1 cellular context compared by ENCODE assay signal in the genomic region with DNA sequence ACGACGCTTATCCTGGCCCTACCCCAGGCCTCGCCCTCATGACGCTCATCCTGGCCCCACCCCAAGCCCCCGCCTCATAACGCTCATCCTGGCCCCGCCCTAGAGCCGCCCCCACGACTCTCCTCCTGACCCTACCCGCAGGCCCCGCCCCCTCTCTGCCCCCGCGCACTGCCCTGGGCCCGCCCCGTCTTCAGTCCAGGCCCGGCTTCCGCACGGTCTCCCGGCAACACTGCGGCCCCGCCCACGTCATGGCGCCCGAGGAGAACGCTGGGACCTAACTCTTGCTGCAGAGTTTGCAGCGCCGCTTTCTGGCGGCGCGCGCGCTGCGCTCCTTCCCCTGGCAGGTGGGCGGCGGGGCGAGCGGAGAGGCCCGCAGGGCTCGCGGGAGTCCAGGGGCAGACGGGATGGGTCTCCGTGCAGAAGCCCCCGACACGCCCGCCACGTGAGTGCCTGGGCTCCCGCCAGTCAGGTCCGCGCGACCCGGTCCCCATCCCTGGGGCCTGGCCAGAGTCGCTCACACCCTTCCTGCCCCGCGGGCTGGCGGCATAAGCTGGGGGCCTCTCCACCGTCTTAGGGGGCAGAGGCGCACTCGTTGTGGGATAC.
TF ChIP-seq lines count a peak whose summit lies in the region.

No MANE protein-coding gene starts in this region.

TF ChIP-seq in HepG2, 621 proteins besides CTCF, POLR2A, EP300 and RAD21 (continued from another document and continues in another):
- TF ChIP-seq PATZ1 (CRISPR knock-in tag; IDR thresholded peaks at IDR 0.05) (no peak), ONECUT2 (CRISPR knock-in tag; IDR thresholded peaks at IDR 0.05) (no peak), ZC3H4 (CRISPR knock-in tag; IDR thresholded peaks at IDR 0.05; ENCODE audit: borderline replicate concordance) (no peak), GTF3A (CRISPR knock-in tag; conservative IDR thresholded peaks at IDR 0.05) (no peak), ZNF678 (CRISPR knock-in tag; IDR thresholded peaks at IDR 0.05) (no peak), ZNF788 (CRISPR knock-in tag; IDR thresholded peaks at IDR 0.05; ENCODE audit: borderline replicate concordance) (no peak), POLR2G (IDR thresholded peaks at IDR 0.05; ENCODE audit: low read depth, low read length) (peak; percentile 38; the same call in 1 of the 2 replicates), ZNF224 (CRISPR knock-in tag; IDR thresholded peaks at IDR 0.05) (no peak), YY1 (IDR thresholded peaks at IDR 0.05; ENCODE audit: insufficient read depth, insufficient replicate concordance, low read depth, low read length) (peak; percentile 85), NFE2 (CRISPR knock-in tag; IDR thresholded peaks at IDR 0.05) (no peak), ZNF563 (CRISPR knock-in tag; IDR thresholded peaks at IDR 0.05) (no peak), HNRNPL (IDR thresholded peaks at IDR 0.05; ENCODE audit: low read depth, low read length) (no peak), GFI1 (CRISPR knock-in tag; IDR thresholded peaks at IDR 0.05; ENCODE audit: borderline replicate concordance) (no peak), RBAK (CRISPR knock-in tag; IDR thresholded peaks at IDR 0.05) (no peak), MYC (CRISPR knock-in tag; IDR thresholded peaks at IDR 0.05; ENCODE audit: borderline replicate concordance) (peak; percentile 9; the same call in 1 of the 2 replicates), HOMEZ (CRISPR knock-in tag; IDR thresholded peaks at IDR 0.05; ENCODE audit: low read depth) (no peak), HDAC6 (IDR thresholded peaks at IDR 0.05; ENCODE audit: low read depth, low read length) (no peak), ZMYM3 (CRISPR knock-in tag; IDR thresholded peaks at IDR 0.05) (no peak), TOPORS (CRISPR knock-in tag; IDR thresholded peaks at IDR 0.05) (no peak), ZNF850 (CRISPR knock-in tag; conservative IDR thresholded peaks at IDR 0.05) (no peak), MXI1 (IDR thresholded peaks at IDR 0.05; ENCODE audit: borderline replicate concordance, low read depth, low read length) (peak; percentile 80; the same call in 1 of the 3 replicates), TBX2 (CRISPR knock-in tag; IDR thresholded peaks at IDR 0.05; ENCODE audit: borderline replicate concordance) (no peak), ZNF18 (CRISPR knock-in tag; IDR thresholded peaks at IDR 0.05; ENCODE audit: insufficient replicate concordance) (no peak), TARDBP (CRISPR knock-in tag; IDR thresholded peaks at IDR 0.05) (no peak), RFXAP (CRISPR knock-in tag; IDR thresholded peaks at IDR 0.05; ENCODE audit: borderline replicate concordance) (no peak), NFYB (CRISPR knock-in tag; IDR thresholded peaks at IDR 0.05) (no peak), NBN (conservative IDR thresholded peaks at IDR 0.05) (no peak), PBX2 (CRISPR knock-in tag; IDR thresholded peaks at IDR 0.05) (no peak), ZNF570 (CRISPR knock-in tag; IDR thresholded peaks at IDR 0.05; ENCODE audit: borderline replicate concordance) (no peak), GPN1 (CRISPR knock-in tag; IDR thresholded peaks at IDR 0.05; ENCODE audit: borderline replicate concordance) (no peak), ASH2L (IDR thresholded peaks at IDR 0.05; ENCODE audit: insufficient read length, low read depth, low read length) (no peak), ZNF549 (CRISPR knock-in tag; IDR thresholded peaks at IDR 0.05) (no peak), PITX1 (CRISPR knock-in tag; IDR thresholded peaks at IDR 0.05) (no peak)
- TF ChIP-seq, protein P1, sequence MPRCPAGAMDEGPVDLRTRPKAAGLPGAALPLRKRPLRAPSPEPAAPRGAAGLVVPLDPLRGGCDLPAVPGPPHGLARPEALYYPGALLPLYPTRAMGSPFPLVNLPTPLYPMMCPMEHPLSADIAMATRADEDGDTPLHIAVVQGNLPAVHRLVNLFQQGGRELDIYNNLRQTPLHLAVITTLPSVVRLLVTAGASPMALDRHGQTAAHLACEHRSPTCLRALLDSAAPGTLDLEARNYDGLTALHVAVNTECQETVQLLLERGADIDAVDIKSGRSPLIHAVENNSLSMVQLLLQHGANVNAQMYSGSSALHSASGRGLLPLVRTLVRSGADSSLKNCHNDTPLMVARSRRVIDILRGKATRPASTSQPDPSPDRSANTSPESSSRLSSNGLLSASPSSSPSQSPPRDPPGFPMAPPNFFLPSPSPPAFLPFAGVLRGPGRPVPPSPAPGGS (CRISPR knock-in tag; IDR thresholded peaks at IDR 0.05): no peak
- TF ChIP-seq, protein P2, sequence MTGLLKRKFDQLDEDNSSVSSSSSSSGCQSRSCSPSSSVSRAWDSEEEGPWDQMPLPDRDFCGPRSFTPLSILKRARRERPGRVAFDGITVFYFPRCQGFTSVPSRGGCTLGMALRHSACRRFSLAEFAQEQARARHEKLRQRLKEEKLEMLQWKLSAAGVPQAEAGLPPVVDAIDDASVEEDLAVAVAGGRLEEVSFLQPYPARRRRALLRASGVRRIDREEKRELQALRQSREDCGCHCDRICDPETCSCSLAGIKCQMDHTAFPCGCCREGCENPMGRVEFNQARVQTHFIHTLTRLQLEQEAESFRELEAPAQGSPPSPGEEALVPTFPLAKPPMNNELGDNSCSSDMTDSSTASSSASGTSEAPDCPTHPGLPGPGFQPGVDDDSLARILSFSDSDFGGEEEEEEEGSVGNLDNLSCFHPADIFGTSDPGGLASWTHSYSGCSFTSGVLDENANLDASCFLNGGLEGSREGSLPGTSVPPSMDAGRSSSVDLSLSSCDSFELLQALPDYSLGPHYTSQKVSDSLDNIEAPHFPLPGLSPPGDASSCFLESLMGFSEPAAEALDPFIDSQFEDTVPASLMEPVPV (CRISPR knock-in tag; IDR thresholded peaks at IDR 0.05): no peak
- TF ChIP-seq, protein P3, sequence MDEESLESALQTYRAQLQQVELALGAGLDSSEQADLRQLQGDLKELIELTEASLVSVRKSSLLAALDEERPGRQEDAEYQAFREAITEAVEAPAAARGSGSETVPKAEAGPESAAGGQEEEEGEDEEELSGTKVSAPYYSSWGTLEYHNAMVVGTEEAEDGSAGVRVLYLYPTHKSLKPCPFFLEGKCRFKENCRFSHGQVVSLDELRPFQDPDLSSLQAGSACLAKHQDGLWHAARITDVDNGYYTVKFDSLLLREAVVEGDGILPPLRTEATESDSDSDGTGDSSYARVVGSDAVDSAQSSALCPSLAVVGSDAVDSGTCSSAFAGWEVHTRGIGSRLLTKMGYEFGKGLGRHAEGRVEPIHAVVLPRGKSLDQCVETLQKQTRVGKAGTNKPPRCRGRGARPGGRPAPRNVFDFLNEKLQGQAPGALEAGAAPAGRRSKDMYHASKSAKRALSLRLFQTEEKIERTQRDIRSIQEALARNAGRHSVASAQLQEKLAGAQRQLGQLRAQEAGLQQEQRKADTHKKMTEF (CRISPR knock-in tag; IDR thresholded peaks at IDR 0.05): 0 out of 2 replicates have a peak, but pooled peaks have one; percentile 14
- TF ChIP-seq, protein P4, sequence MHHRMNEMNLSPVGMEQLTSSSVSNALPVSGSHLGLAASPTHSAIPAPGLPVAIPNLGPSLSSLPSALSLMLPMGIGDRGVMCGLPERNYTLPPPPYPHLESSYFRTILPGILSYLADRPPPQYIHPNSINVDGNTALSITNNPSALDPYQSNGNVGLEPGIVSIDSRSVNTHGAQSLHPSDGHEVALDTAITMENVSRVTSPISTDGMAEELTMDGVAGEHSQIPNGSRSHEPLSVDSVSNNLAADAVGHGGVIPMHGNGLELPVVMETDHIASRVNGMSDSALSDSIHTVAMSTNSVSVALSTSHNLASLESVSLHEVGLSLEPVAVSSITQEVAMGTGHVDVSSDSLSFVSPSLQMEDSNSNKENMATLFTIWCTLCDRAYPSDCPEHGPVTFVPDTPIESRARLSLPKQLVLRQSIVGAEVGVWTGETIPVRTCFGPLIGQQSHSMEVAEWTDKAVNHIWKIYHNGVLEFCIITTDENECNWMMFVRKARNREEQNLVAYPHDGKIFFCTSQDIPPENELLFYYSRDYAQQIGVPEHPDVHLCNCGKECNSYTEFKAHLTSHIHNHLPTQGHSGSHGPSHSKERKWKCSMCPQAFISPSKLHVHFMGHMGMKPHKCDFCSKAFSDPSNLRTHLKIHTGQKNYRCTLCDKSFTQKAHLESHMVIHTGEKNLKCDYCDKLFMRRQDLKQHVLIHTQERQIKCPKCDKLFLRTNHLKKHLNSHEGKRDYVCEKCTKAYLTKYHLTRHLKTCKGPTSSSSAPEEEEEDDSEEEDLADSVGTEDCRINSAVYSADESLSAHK (CRISPR knock-in tag; IDR thresholded peaks at IDR 0.05; ENCODE audit: borderline replicate concordance): no peak
- TF ChIP-seq, protein P5, sequence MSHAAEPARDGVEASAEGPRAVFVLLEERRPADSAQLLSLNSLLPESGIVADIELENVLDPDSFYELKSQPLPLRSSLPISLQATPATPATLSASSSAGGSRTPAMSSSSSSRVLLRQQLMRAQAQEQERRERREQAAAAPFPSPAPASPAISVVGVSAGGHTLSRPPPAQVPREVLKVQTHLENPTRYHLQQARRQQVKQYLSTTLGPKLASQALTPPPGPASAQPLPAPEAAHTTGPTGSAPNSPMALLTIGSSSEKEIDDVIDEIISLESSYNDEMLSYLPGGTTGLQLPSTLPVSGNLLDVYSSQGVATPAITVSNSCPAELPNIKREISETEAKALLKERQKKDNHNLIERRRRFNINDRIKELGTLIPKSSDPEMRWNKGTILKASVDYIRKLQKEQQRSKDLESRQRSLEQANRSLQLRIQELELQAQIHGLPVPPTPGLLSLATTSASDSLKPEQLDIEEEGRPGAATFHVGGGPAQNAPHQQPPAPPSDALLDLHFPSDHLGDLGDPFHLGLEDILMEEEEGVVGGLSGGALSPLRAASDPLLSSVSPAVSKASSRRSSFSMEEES (CRISPR knock-in tag; IDR thresholded peaks at IDR 0.05): no peak
- TF ChIP-seq, protein P6, sequence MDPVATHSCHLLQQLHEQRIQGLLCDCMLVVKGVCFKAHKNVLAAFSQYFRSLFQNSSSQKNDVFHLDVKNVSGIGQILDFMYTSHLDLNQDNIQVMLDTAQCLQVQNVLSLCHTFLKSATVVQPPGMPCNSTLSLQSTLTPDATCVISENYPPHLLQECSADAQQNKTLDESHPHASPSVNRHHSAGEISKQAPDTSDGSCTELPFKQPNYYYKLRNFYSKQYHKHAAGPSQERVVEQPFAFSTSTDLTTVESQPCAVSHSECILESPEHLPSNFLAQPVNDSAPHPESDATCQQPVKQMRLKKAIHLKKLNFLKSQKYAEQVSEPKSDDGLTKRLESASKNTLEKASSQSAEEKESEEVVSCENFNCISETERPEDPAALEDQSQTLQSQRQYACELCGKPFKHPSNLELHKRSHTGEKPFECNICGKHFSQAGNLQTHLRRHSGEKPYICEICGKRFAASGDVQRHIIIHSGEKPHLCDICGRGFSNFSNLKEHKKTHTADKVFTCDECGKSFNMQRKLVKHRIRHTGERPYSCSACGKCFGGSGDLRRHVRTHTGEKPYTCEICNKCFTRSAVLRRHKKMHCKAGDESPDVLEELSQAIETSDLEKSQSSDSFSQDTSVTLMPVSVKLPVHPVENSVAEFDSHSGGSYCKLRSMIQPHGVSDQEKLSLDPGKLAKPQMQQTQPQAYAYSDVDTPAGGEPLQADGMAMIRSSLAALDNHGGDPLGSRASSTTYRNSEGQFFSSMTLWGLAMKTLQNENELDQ (CRISPR knock-in tag; IDR thresholded peaks at IDR 0.05; ENCODE audit: borderline replicate concordance): no peak
